ENCODE assay signal across 9 cellular contexts in the genomic region with DNA sequence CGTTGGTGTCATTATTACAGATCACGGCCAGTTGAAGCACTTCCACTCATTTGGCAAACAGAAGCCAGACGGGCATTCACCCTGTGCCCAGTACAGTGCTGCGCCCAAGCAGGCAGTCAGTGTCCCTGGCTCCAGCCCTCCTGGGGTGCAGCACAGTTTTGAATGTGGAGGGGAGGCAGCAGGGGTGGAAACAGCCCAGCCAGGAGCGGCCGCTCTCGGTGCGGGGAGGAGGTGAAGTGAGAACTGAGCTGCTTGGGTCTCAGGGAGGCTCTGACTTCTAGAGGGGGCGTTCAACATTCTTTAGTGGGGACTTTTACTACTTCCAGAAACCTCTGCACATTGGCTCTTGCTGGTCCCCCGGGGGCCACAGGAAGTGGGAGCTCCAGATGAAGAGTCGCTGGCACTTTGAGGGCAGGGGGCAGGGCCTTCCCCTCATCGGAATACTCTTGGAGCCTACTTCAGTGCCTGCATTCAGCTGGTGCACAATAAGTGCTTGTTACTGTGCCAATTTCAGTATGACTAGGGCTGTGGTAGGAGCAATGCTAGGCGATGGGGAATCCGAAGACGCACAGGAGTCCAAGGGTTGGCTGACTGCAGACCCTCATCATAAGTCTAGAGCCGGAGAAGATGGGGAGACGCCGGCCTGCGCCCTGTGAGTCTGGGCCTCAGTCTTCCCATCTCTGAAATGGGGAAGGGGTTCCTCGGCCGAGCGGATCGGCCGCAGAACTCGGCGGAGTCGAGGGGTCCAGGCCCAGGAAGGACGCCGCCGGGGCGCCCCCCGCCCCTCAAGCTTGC. TPM values are rescaled to one million over a fixed set of nuclear protein-coding genes. Genes with fewer than 3 reads are reported as not detected.
DNase-seq lines count a peak whose midpoint lies in the region; ATAC-seq and TF ChIP-seq lines count a peak whose summit lies in the region.
"Had no signal": no experiment of that assay in that cellular context is flagged by ENCODE, and none has a peak within 500 bp of the region (broad histone marks: within the 10 kb centered on the region; RNA-seq: fewer than 3 reads in every experiment).

No MANE protein-coding gene starts in this region.

- peaks cover 34% of the 10 kb centered on the region for H3F3A ChIP-seq in neural progenitor cell (ENCODE audit: low read depth)

- TF ChIP-seq CTCF in NB4 (IDR thresholded peaks at IDR 0.05; ENCODE audit: low read depth, low read length) (no peak), neural progenitor cell (IDR thresholded peaks at IDR 0.05) (no peak)

- peaks cover 10% of the 10 kb centered on the region for H3K36me3 Mint-ChIP-seq in effector memory CD8-positive, alpha-beta T cell (ENCODE audit: insufficient read depth)
- no peaks in the 10 kb centered on the region for H3K36me3 Mint-ChIP-seq in neural progenitor cell

- peak overlapping the region; percentile 88 to 96 for H3K27ac Mint-ChIP-seq in effector memory CD8-positive, alpha-beta T cell
- H3K27ac Mint-ChIP-seq in neural progenitor cell, result peak overlapping the region; percentile 92

- H3K27me3 ChIP-seq in neural progenitor cell, result no peaks in the 10 kb centered on the region

- H3K27me3 Mint-ChIP-seq in effector memory CD8-positive, alpha-beta T cell, result no peaks in the 10 kb centered on the region
- peaks cover 10% of the 10 kb centered on the region for H3K27me3 Mint-ChIP-seq in neural progenitor cell (ENCODE audit: insufficient read depth, low read depth)

- no peaks in the 10 kb centered on the region for H3K9me3 Mint-ChIP-seq in effector memory CD8-positive, alpha-beta T cell
- no peaks in the 10 kb centered on the region for H3K9me3 Mint-ChIP-seq in neural progenitor cell

- no peak overlapping the region for H3K27ac ChIP-seq in neural progenitor cell
- H3K27ac ChIP-seq: SK-N-MC had no signal

- peak overlapping the region; percentile 32 for H3K4me3 ChIP-seq in NB4 (ENCODE audit: low read depth, low read length)
- H3K4me3 ChIP-seq in neural progenitor cell, result peak overlapping the region; percentile 34

- H2AFZ ChIP-seq in neural progenitor cell (replicated peaks), result no peak overlapping the region

- peaks cover 27% of the 10 kb centered on the region for H3K4me1 ChIP-seq in ES-I3 (ENCODE audit: insufficient read depth, low read length)
- H3K4me1 ChIP-seq in neural progenitor cell, result peaks cover 18% of the 10 kb centered on the region

- H3K4me2 ChIP-seq in neural progenitor cell, result peak overlapping the region; percentile 53

- peak overlapping the region; percentile 94 to 95 for H3K4me3 Mint-ChIP-seq in effector memory CD8-positive, alpha-beta T cell
- H3K4me3 Mint-ChIP-seq in neural progenitor cell, result peak overlapping the region; percentile 97

- peak; percentile 41 for DNase-seq in NB4 (ENCODE audit: low read depth)
- peak in 1 of 3 experiments; percentile 12 for DNase-seq in effector memory CD8-positive, alpha-beta T cell
- DNase-seq in neural progenitor cell (ENCODE audit: low spot score), result peak; percentile 33
- no peak for DNase-seq in NK-92 treated with Interleukin-12 subunit alpha and Interleukin-12 subunit beta, amount 100 ng/mL, for 24 hours (lab: John Stamatoyannopoulos, UW)
- no peak for DNase-seq in GM03348 (ENCODE audit: low spot score)
- DNase-seq in activated CD4-positive, alpha-beta T cell treated with anti-CD3 and anti-CD28 coated beads for 1 hour, result no peak
- no peak for DNase-seq in CD1c-positive myeloid dendritic cell (ENCODE audit: extremely low spot score)

- peaks cover 20% of the 10 kb centered on the region for H3K79me2 ChIP-seq in neural progenitor cell (ENCODE audit: low read depth)

- no peak for TF ChIP-seq POLR2A in NB4 (IDR thresholded peaks at IDR 0.05; ENCODE audit: extremely low read depth, insufficient read length)

- peak; percentile 9 for ATAC-seq in effector memory CD8-positive, alpha-beta T cell (replicated peaks)

- H3K9ac ChIP-seq in ES-I3 (ENCODE audit: low read depth, low read length) (peak overlapping the region; percentile 35; the same call in 1 of the 2 replicates), neural progenitor cell (no peak overlapping the region)

- H4K20me1 ChIP-seq in neural progenitor cell (ENCODE audit: low read depth), result peaks cover 18% of the 10 kb centered on the region

- H3K4me1 Mint-ChIP-seq in effector memory CD8-positive, alpha-beta T cell (ENCODE audit: low read depth in 2 of 2), result peaks cover 40 to 45% of the 10 kb centered on the region in 2 donors
- H3K4me1 Mint-ChIP-seq in neural progenitor cell, result peaks cover 50% of the 10 kb centered on the region

- H3K36me3 ChIP-seq in ES-I3 (ENCODE audit: insufficient read depth, low read length), result no peaks in the 10 kb centered on the region
- no peaks in the 10 kb centered on the region for H3K36me3 ChIP-seq in neural progenitor cell

- H3K9me3 ChIP-seq in ES-I3 (ENCODE audit: control insufficient read depth, insufficient read depth, low read length) (no peaks in the 10 kb centered on the region), neural progenitor cell (ENCODE audit: low read depth) (no peaks in the 10 kb centered on the region)

RNA-seq across cellular contexts. Expression of a gene that starts 0.5 kb away (rescaled TPM):
- 18.5 and 21.2 TPM in 2 replicates for total RNA-seq in neural progenitor cell (ENCODE audit: low replicate concordance)

Comparison
In these comparisons a context has a peak if more than half of its experiments do, and no peak if none do; other contexts are left out.
1. DNase-seq: peak in NB4 (single experiment) and neural progenitor cell (single experiment); none in NK-92 treated with Interleukin-12 subunit alpha and Interleukin-12 subunit beta, amount 100 ng/mL, for 24 hours (single experiment), GM03348 (single experiment), activated CD4-positive, alpha-beta T cell treated with anti-CD3 and anti-CD28 coated beads for 1 hour (single experiment) and CD1c-positive myeloid dendritic cell (single experiment).